In the genomic region with DNA sequence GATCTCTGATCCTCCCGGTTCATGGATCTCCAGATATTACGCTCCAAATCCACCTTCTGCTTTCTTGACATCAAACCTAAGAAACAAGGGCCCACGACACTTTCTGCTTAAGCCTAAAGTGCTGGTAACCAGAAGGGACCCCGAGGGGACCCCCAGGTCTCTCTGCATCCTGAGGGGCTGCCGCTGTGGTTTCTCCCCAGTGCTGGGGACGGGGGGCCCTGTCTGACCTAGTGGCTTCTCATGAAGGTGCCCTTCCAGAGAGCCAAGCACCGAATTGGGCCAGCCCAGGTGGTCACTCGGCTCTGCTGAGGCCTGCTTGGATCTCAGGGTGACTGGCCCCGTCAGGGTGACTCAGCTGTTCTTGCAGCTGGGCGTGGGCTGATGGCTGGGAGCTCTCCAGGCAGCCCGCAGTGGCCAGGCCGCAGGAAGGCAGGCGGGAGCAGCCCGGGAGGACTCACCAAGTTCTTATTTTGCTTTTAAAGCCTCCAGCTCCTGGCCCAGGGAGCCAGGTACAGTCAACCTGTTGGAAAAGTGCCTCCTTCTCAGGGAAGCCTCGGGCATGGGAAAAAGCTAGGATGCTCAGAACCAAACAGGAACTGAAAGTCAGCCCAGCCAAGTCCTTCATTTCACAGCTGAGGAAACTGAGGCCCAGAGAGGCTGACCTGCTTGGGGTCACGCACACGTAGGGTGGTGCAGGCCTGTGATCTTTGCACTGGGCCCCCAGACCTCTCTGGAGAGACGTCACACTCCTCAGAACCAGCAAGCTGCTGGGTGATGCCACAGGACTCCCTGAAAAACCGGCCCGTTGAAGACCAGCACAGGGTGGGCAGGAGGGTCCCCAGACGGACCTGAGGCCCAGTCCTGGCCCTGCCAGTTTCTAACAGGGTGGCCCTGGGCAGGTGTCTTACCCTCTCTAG, we compare ENCODE assay signal across 10 cellular contexts. TPM values are rescaled to one million over a fixed set of nuclear protein-coding genes. Genes with fewer than 3 reads are reported as not detected.
DNase-seq lines count a peak whose midpoint lies in the region; ATAC-seq and TF ChIP-seq lines count a peak whose summit lies in the region.
"Had no signal": no experiment of that assay in that cellular context is flagged by ENCODE, and none has a peak within 500 bp of the region (broad histone marks: within the 10 kb centered on the region; RNA-seq: fewer than 3 reads in every experiment).

No MANE protein-coding gene starts in this region.

- H3K36me3 Mint-ChIP-seq in activated naive CD4-positive, alpha-beta T cell treated with anti-CD3 and anti-CD28 coated beads, Interleukin-2, amount 10 ng/mL, durations not matched to agents 7 days and 5 days = no peaks in the 10 kb centered on the region

- no TSS peak for BruUV-seq in A673 (replicated peaks; lab: Mats Ljungman, UMichigan)

- H3K27ac Mint-ChIP-seq in activated naive CD4-positive, alpha-beta T cell treated with anti-CD3 and anti-CD28 coated beads, Interleukin-2, amount 10 ng/mL, durations not matched to agents 7 days and 5 days = no peak overlapping the region

- CTCF ChIA-PET in A673 (lab: Charles Lee) = no interaction called here
- CTCF ChIA-PET in activated naive CD4-positive, alpha-beta T cell treated with anti-CD3 and anti-CD28 coated beads, Interleukin-2, amount 10 ng/mL, durations not matched to agents 7 days and 5 days (lab: Charles Lee) = interaction anchor here (1.2 kb wide), 1 partner anchor 141 kb away, joined by 4 read pairs; no protein-coding TSS in a partner anchor

- DNase-seq in A172 (ENCODE audit: low spot score) (peak; percentile 86), LoVo (ENCODE audit: low spot score) (peak; percentile 79), coronary artery (ENCODE audit: low spot score) (peak; percentile 89), lung microvascular endothelial cell (ENCODE audit: low read depth in 2 of 2) (peak; percentile 56 to 87), cortex of kidney (lab: John Stamatoyannopoulos, UW) (no peak), A673 (ENCODE audit: low spot score) (no peak)
- DNase-seq in activated naive CD4-positive, alpha-beta T cell treated with anti-CD3 and anti-CD28 coated beads, Interleukin-2, amount 10 ng/mL, durations not matched to agents 7 days and 5 days = no peak
- DNase-seq: activated naive CD4-positive, alpha-beta T cell; BE2C had no signal

- no peak overlapping the region for H3K4me3 Mint-ChIP-seq in activated naive CD4-positive, alpha-beta T cell treated with anti-CD3 and anti-CD28 coated beads, Interleukin-2, amount 10 ng/mL, durations not matched to agents 7 days and 5 days

- ATAC-seq in HG02884 (IDR thresholded peaks at IDR 0.05; ENCODE audit: unreplicated experiment) = no peak

- peaks cover 4% of the 10 kb centered on the region for H3K4me1 ChIP-seq in A673 (ENCODE audit: insufficient read depth, low read length, poor library complexity, severe bottlenecking)
- H3K4me1 ChIP-seq: BE2C had no signal

- POLR2A ChIA-PET in A673 (lab: Charles Lee; ENCODE audit: low non-redundant PET) = no interaction called here

- intact Hi-C loops in A673 (cut with micrococcal nuclease; ENCODE audit: unreplicated experiment) = no loop called here

- no peak for TF ChIP-seq CTCF in coronary artery (IDR thresholded peaks at IDR 0.05)
- TF ChIP-seq CTCF in A673 (conservative IDR thresholded peaks at IDR 0.05; ENCODE audit: low read depth, low read length) = no peak

- no peak overlapping the region for H3K4me3 ChIP-seq in coronary artery
- H3K4me3 ChIP-seq in A673 (ENCODE audit: low read depth, low read length, poor library complexity, severe bottlenecking) = no peak overlapping the region

- no peaks in the 10 kb centered on the region for H3K9me3 ChIP-seq in A673 (ENCODE audit: low read depth, low read length, poor library complexity, severe bottlenecking)
- H3K9me3 ChIP-seq: BE2C had no signal

- H3K9me3 Mint-ChIP-seq in activated naive CD4-positive, alpha-beta T cell treated with anti-CD3 and anti-CD28 coated beads, Interleukin-2, amount 10 ng/mL, durations not matched to agents 7 days and 5 days = no peaks in the 10 kb centered on the region

- H3K27me3 Mint-ChIP-seq in activated naive CD4-positive, alpha-beta T cell treated with anti-CD3 and anti-CD28 coated beads, Interleukin-2, amount 10 ng/mL, durations not matched to agents 7 days and 5 days = peaks cover 19% of the 10 kb centered on the region

- no peaks in the 10 kb centered on the region for H3K36me3 ChIP-seq in A673 (ENCODE audit: insufficient read depth, low read length, poor library complexity, severe bottlenecking)
- H3K36me3 ChIP-seq: BE2C had no signal

- no peaks in the 10 kb centered on the region for H3K27me3 ChIP-seq in A673 (replicated peaks; ENCODE audit: insufficient read depth, low read depth, low read length, poor library complexity)
- H3K27me3 ChIP-seq: BE2C had no signal

- peaks cover 9% of the 10 kb centered on the region for H3K4me1 Mint-ChIP-seq in activated naive CD4-positive, alpha-beta T cell treated with anti-CD3 and anti-CD28 coated beads, Interleukin-2, amount 10 ng/mL, durations not matched to agents 7 days and 5 days

- H3K27ac ChIP-seq in coronary artery = peak overlapping the region; percentile 61 to 66
- H3K27ac ChIP-seq in A673 (ENCODE audit: low read depth, low read length, poor library complexity, severe bottlenecking) = no peak overlapping the region

RNA-seq across cellular contexts. Expression of a gene that starts 16.7 kb away (rescaled TPM):
- 16.8 and 23.2 TPM in 2 replicates for total RNA-seq in A172 (2014; rRNA removed; shearing (Covaris generic))
- total RNA-seq in lung microvascular endothelial cell = 7.2 and 9.3 TPM in 2 replicates
- total RNA-seq in A673 (2021) = 12.3 and 13.2 TPM in 2 replicates

RNA-seq across cellular contexts. Expression of a gene that starts 23.0 kb away (rescaled TPM):
- 71.6 and 90.6 TPM in 2 replicates for total RNA-seq in A172 (2014; rRNA removed; shearing (Covaris generic))
- 34.4 and 40.1 TPM in 2 replicates for total RNA-seq in lung microvascular endothelial cell
- 60.8 and 61.0 TPM in 2 replicates for total RNA-seq in A673 (2021)

RNA-seq across cellular contexts. Expression of a gene that starts 39.0 kb away (rescaled TPM):
- total RNA-seq in A172 (2014; rRNA removed; shearing (Covaris generic)) = not detected in 2 replicates
- total RNA-seq in lung microvascular endothelial cell (0.22 and 0.40 TPM in 2 replicates), A673 (2021) (0.45 and 0.98 TPM in 2 replicates)

RNA-seq across cellular contexts. Expression of a gene that starts 49.8 kb away (rescaled TPM):
- 21.6 and 22.6 TPM in 2 replicates for total RNA-seq in A172 (2014; rRNA removed; shearing (Covaris generic))
- total RNA-seq in lung microvascular endothelial cell (10.5 and 10.9 TPM in 2 replicates), A673 (2021) (30.2 and 33.3 TPM in 2 replicates)

Comparison
In these comparisons a context has a peak if more than half of its experiments do, and no peak if none do; other contexts are left out.
1. DNase-seq: peak in A172 (single experiment), LoVo (single experiment), coronary artery (single experiment) and lung microvascular endothelial cell (2 of 2); none in cortex of kidney (single experiment), A673 (single experiment) and activated naive CD4-positive, alpha-beta T cell treated with anti-CD3 and anti-CD28 coated beads, Interleukin-2, amount 10 ng/mL, durations not matched to agents 7 days and 5 days (single experiment).